In the genomic region with DNA sequence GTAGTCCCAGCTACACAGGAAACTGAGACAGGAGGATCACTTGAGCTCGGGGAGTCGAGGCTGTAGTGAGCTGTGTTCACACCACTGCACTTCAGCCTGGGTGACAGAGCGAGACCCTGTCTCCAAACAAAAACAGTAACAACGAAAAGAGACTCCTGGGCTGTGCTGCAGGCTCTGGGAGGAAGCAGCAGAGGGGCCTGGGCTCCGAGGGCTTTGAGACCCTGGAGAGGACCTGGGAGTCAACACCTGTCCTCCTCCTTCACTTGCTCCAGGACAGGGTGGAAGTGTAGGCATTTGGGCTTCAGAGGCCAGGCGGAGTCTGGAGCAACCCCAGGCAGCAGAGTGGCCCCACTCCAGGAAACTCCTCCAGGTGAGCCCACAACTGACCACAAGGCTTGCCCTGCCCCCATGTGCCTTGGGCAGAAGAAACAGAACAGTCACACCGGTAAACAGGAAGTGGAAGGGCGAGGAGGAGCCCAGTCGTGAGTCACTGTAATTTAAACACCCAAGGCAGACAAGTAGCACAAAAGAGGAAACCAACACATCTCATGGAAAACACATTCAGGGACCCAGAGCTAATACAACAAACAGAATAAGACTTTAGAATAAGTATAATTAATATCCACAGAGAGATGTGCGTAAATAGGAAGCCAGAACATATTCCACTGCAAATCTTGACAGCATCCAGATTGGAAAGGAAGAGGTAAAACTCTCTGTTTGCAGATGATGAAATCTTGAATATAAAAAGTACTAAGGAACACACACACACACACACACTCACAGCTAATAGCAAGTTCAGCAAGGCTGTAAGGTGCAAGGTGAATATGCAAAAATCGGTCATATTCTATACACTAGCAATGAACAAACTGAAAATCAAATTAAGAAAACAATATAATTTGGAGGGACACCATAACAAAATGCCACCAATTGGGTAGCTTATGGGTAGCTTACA, we compare ENCODE assay signal across 8 cellular contexts. TPM values are rescaled to one million over a fixed set of nuclear protein-coding genes. Genes with fewer than 3 reads are reported as not detected.
A peak's percentile ranks its signal among the peaks of the same experiment; 100 is the strongest.
DNase-seq lines count a peak whose midpoint lies in the region; ATAC-seq, FAIRE-seq and TF ChIP-seq lines count a peak whose summit lies in the region.

No MANE protein-coding gene starts in this region.

- H3K9me3 Mint-ChIP-seq in activated naive CD4-positive, alpha-beta T cell treated with anti-CD3 and anti-CD28 coated beads, Interleukin-2, amount 50 U/mL, for 72 hours: no peaks in the 10 kb centered on the region

- no peaks in the 10 kb centered on the region for H3K36me3 Mint-ChIP-seq in activated naive CD4-positive, alpha-beta T cell treated with anti-CD3 and anti-CD28 coated beads, Interleukin-2, amount 50 U/mL, for 72 hours

- H3K36me3 ChIP-seq in PC-3 (ENCODE audit: low read depth, low read length) (no peaks in the 10 kb centered on the region), pancreas (no peaks in the 10 kb centered on the region)

- H3K4me2 ChIP-seq in PC-3 (ENCODE audit: low read length): peak overlapping the region; percentile 66

- peak overlapping the region; percentile 10; the same call in 1 of the 2 replicates for H3K4me3 ChIP-seq in PC-3 (ENCODE audit: low read length)
- no peak overlapping the region for H3K4me3 ChIP-seq in pancreas

- no peaks in the 10 kb centered on the region for H3K9me2 ChIP-seq in PC-3 (replicated peaks; ENCODE audit: low read length)

- DNase-seq in PC-3: peak; percentile 95
- no peak for DNase-seq in activated naive CD4-positive, alpha-beta T cell treated with anti-CD3 and anti-CD28 coated beads, Interleukin-2, amount 50 U/mL, for 72 hours (ENCODE audit: low spot score in 2 of 2)
- DNase-seq in pancreas: no peak
- no peak for DNase-seq in G401 (ENCODE audit: low spot score)
- no peak for DNase-seq in NCI-H82 (lab: John Stamatoyannopoulos, UW)
- DNase-seq in effector CD8-positive, alpha-beta T cell (lab: John Stamatoyannopoulos, UW): no peak

- FAIRE-seq in pancreas (lab: Jason Lieb, UNC): no peak

- H3K27ac Mint-ChIP-seq in activated naive CD4-positive, alpha-beta T cell treated with anti-CD3 and anti-CD28 coated beads, Interleukin-2, amount 50 U/mL, for 72 hours: peak overlapping the region; percentile 62 to 68

- H3K9ac ChIP-seq in PC-3 (ENCODE audit: low read length): no peak overlapping the region

- H3K79me2 ChIP-seq in PC-3 (ENCODE audit: low read length): no peaks in the 10 kb centered on the region

- POLR2A ChIA-PET in PC-3 (lab: Charles Lee; ENCODE audit: unreplicated experiment): interaction anchor here (0.5 kb wide), 1 partner anchor 150 kb away, joined by 3 read pairs; a partner anchor contains a TSS

- 51 to 53% methylated on average over 11 of the region's 11 CpGs for WGBS in pancreas, 2 donors

- H3K4me1 ChIP-seq in PC-3 (ENCODE audit: insufficient read depth, low read length) (peaks cover 18% of the 10 kb centered on the region), pancreas (no peaks in the 10 kb centered on the region)

- TF ChIP-seq CTCF in PC-3 (conservative IDR thresholded peaks at IDR 0.05; ENCODE audit: low read depth, low read length) (no peak), pancreas (IDR thresholded peaks at IDR 0.05) (no peak)

- CTCF ChIA-PET in PC-3 (lab: Charles Lee): no interaction called here

- no TSS peak for BruUV-seq in PC-3 (replicated peaks; lab: Mats Ljungman, UMichigan)

- no peaks in the 10 kb centered on the region for H4K20me1 ChIP-seq in PC-3 (ENCODE audit: low read length)

- no peaks in the 10 kb centered on the region for H3K9me3 ChIP-seq in PC-3 (ENCODE audit: low read length)
- H3K9me3 ChIP-seq in pancreas: no peaks in the 10 kb centered on the region

- H3K27me3 ChIP-seq in PC-3 (ENCODE audit: low read length) (peaks cover 8% of the 10 kb centered on the region), pancreas (no peaks in the 10 kb centered on the region)

- intact Hi-C loops in PC-3 (cut with micrococcal nuclease): loop anchor here (10.0 kb wide), 1 partner anchor 143 kb away; no protein-coding TSS in a partner anchor
- intact Hi-C loops in pancreas (cut with DNase I): no loop called here

- H3K27ac ChIP-seq in PC-3 (ENCODE audit: low read length) (peak overlapping the region; percentile 25), pancreas (no peak overlapping the region)

- H3F3A ChIP-seq in PC-3 (ENCODE audit: low read length, unreplicated experiment): no peaks in the 10 kb centered on the region

- no peak overlapping the region for H2AFZ ChIP-seq in PC-3 (ENCODE audit: low read length)

- in situ Hi-C loops in G401 (cut with HindIII; ENCODE audit: low sequenced_read_pairs): no loop called here

- ATAC-seq in GM18858 (IDR thresholded peaks at IDR 0.05; ENCODE audit: unreplicated experiment): peak; percentile 83
- ATAC-seq in HG02884 (IDR thresholded peaks at IDR 0.05; ENCODE audit: unreplicated experiment): peak; percentile 74
- ATAC-seq in PC-3: peak; percentile 98
- peak; percentile 72 to 84 for ATAC-seq in activated naive CD4-positive, alpha-beta T cell treated with anti-CD3 and anti-CD28 coated beads, Interleukin-2, amount 50 U/mL, for 72 hours
- ATAC-seq in pancreas: peak in 3 of 4 donors; percentile 66 to 83 (median 68)

RNA-seq across cellular contexts. Expression of a gene that starts 20.5 kb away (rescaled TPM):
- not detected in 2 replicates for total RNA-seq in PC-3 (2014; rRNA removed)
- total RNA-seq in activated naive CD4-positive, alpha-beta T cell treated with anti-CD3 and anti-CD28 coated beads, Interleukin-2, amount 50 U/mL, for 72 hours: under 1 TPM; 0.39 to 0.66 TPM
- total RNA-seq in pancreas: 1 to 10 TPM; 1.4 to 5.1 (median 3.1) TPM
- polyA plus RNA-seq in pancreas: 1 to 10 TPM; 1.4 to 5.2 TPM
- 14.9 and 18.0 TPM in 2 replicates for total RNA-seq in G401 (2014; rRNA removed; shearing (Covaris generic))
